12 cellular contexts compared by ENCODE assay signal in genomic region chr4:173537628-173538147, GRCh38. TPM values are rescaled to one million over a fixed set of nuclear protein-coding genes. Genes with fewer than 3 reads are reported as not detected.
DNase-seq lines count a peak whose midpoint lies in the region; ATAC-seq lines count a peak whose summit lies in the region.
"Had no signal": no experiment of that assay in that cellular context is flagged by ENCODE, and none has a peak within 500 bp of the region (broad histone marks: within the 10 kb centered on the region; RNA-seq: fewer than 3 reads in every experiment).

No MANE protein-coding gene starts in this region.

- H3K27ac Mint-ChIP-seq in activated naive CD8-positive, alpha-beta T cell treated with anti-CD3 and anti-CD28 coated beads, Interleukin-2, amount 50 U/mL, for 24 hours, result no peak overlapping the region
- H3K27ac Mint-ChIP-seq in stimulated activated effector memory CD8-positive, alpha-beta T cell treated with anti-CD3 and anti-CD28 coated beads, Interleukin-12 subunit alpha, Interleukin-12 subunit beta, amount 100 ng/mL, for 72 hours, result no peak overlapping the region
- no peak overlapping the region for H3K27ac Mint-ChIP-seq in activated CD4-positive, alpha-beta T cell treated with anti-CD3 and anti-CD28 coated beads, Interleukin-2, amount 10 ng/mL, durations not matched to agents 24 days and 14 days

- ATAC-seq in HG03432 (IDR thresholded peaks at IDR 0.05; ENCODE audit: unreplicated experiment), result peak; percentile 29
- no peak for ATAC-seq in activated naive CD8-positive, alpha-beta T cell treated with anti-CD3 and anti-CD28 coated beads, Interleukin-2, amount 50 U/mL, for 24 hours
- peak; percentile 8 for ATAC-seq in stimulated activated effector memory CD8-positive, alpha-beta T cell treated with anti-CD3 and anti-CD28 coated beads, Interleukin-12 subunit alpha, Interleukin-12 subunit beta, amount 100 ng/mL, for 72 hours

- peaks cover 4% of the 10 kb centered on the region for H3K9me3 Mint-ChIP-seq in activated naive CD8-positive, alpha-beta T cell treated with anti-CD3 and anti-CD28 coated beads, Interleukin-2, amount 50 U/mL, for 24 hours
- H3K9me3 Mint-ChIP-seq in stimulated activated effector memory CD8-positive, alpha-beta T cell treated with anti-CD3 and anti-CD28 coated beads, Interleukin-12 subunit alpha, Interleukin-12 subunit beta, amount 100 ng/mL, for 72 hours, result no peaks in the 10 kb centered on the region
- peaks cover 14% of the 10 kb centered on the region for H3K9me3 Mint-ChIP-seq in activated CD4-positive, alpha-beta T cell treated with anti-CD3 and anti-CD28 coated beads, Interleukin-2, amount 10 ng/mL, durations not matched to agents 24 days and 14 days
- H3K9me3 Mint-ChIP-seq: neural crest cell had no signal

- peaks cover 2% of the 10 kb centered on the region for H3K36me3 Mint-ChIP-seq in activated naive CD8-positive, alpha-beta T cell treated with anti-CD3 and anti-CD28 coated beads, Interleukin-2, amount 50 U/mL, for 24 hours (ENCODE audit: low read depth)
- no peaks in the 10 kb centered on the region for H3K36me3 Mint-ChIP-seq in stimulated activated effector memory CD8-positive, alpha-beta T cell treated with anti-CD3 and anti-CD28 coated beads, Interleukin-12 subunit alpha, Interleukin-12 subunit beta, amount 100 ng/mL, for 72 hours
- H3K36me3 Mint-ChIP-seq in activated CD4-positive, alpha-beta T cell treated with anti-CD3 and anti-CD28 coated beads, Interleukin-2, amount 10 ng/mL, durations not matched to agents 24 days and 14 days (ENCODE audit: low read depth), result peaks cover 2% of the 10 kb centered on the region

- peaks cover 82% of the 10 kb centered on the region for H3K27me3 Mint-ChIP-seq in activated naive CD8-positive, alpha-beta T cell treated with anti-CD3 and anti-CD28 coated beads, Interleukin-2, amount 50 U/mL, for 24 hours
- H3K27me3 Mint-ChIP-seq in activated CD4-positive, alpha-beta T cell treated with anti-CD3 and anti-CD28 coated beads, Interleukin-2, amount 10 ng/mL, durations not matched to agents 24 days and 14 days, result peaks cover 82% of the 10 kb centered on the region

- H3K4me1 Mint-ChIP-seq in activated naive CD8-positive, alpha-beta T cell treated with anti-CD3 and anti-CD28 coated beads, Interleukin-2, amount 50 U/mL, for 24 hours, result peaks cover 10% of the 10 kb centered on the region
- H3K4me1 Mint-ChIP-seq in stimulated activated effector memory CD8-positive, alpha-beta T cell treated with anti-CD3 and anti-CD28 coated beads, Interleukin-12 subunit alpha, Interleukin-12 subunit beta, amount 100 ng/mL, for 72 hours, result peaks cover 13% of the 10 kb centered on the region
- peaks cover 2% of the 10 kb centered on the region for H3K4me1 Mint-ChIP-seq in activated CD4-positive, alpha-beta T cell treated with anti-CD3 and anti-CD28 coated beads, Interleukin-2, amount 10 ng/mL, durations not matched to agents 24 days and 14 days

- intact Hi-C loops in activated CD4-positive, alpha-beta T cell treated with anti-CD3 and anti-CD28 coated beads, Interleukin-2, amount 10 ng/mL, durations not matched to agents 24 days and 14 days (cut with micrococcal nuclease), result loop anchor here (2.0 to 5.0 kb wide), 2 partner anchors 15 to 35 kb away; no protein-coding TSS in a partner anchor

- H3K4me3 Mint-ChIP-seq in activated naive CD8-positive, alpha-beta T cell treated with anti-CD3 and anti-CD28 coated beads, Interleukin-2, amount 50 U/mL, for 24 hours, result peak overlapping the region; percentile 29
- peak overlapping the region; percentile 67 for H3K4me3 Mint-ChIP-seq in stimulated activated effector memory CD8-positive, alpha-beta T cell treated with anti-CD3 and anti-CD28 coated beads, Interleukin-12 subunit alpha, Interleukin-12 subunit beta, amount 100 ng/mL, for 72 hours
- H3K4me3 Mint-ChIP-seq in activated CD4-positive, alpha-beta T cell treated with anti-CD3 and anti-CD28 coated beads, Interleukin-2, amount 10 ng/mL, durations not matched to agents 24 days and 14 days, result no peak overlapping the region
- H3K4me3 Mint-ChIP-seq: neural crest cell had no signal

- DNase-seq in activated naive CD8-positive, alpha-beta T cell treated with anti-CD3 and anti-CD28 coated beads, Interleukin-2, amount 50 U/mL, for 24 hours, result no peak
- DNase-seq in left kidney (ENCODE audit: low read depth, low spot score) (peak; percentile 54), medulla oblongata (ENCODE audit: extremely low spot score) (no peak), NCI-H82 (lab: John Stamatoyannopoulos, UW) (no peak), DMS 273 (lab: John Stamatoyannopoulos, UW; ENCODE audit: unreplicated experiment) (no peak)
- no peak for DNase-seq in stimulated activated effector memory CD8-positive, alpha-beta T cell treated with anti-CD3 and anti-CD28 coated beads, Interleukin-12 subunit alpha, Interleukin-12 subunit beta, amount 100 ng/mL, for 72 hours (ENCODE audit: low spot score in 2 of 2)
- no peak for DNase-seq in activated CD4-positive, alpha-beta T cell treated with anti-CD3 and anti-CD28 coated beads, Interleukin-2, amount 10 ng/mL, durations not matched to agents 24 days and 14 days
- DNase-seq: erythroblast, NCI-H2171 treated with DMSO at 0.1 percent for 48 hours had no signal

RNA-seq across cellular contexts. Expression of gene HAND2, which starts 7.7 kb away (rescaled TPM):
- not detected in 2 replicates for total RNA-seq in activated CD4-positive, alpha-beta T cell treated with anti-CD3 and anti-CD28 coated beads, Interleukin-2, amount 10 ng/mL, durations not matched to agents 24 days and 14 days
- total RNA-seq: neural crest cell; T-helper 1 cell treated with Interleukin-12 subunit alpha and Interleukin-12 subunit beta and Interleukin-4 antibody, amounts not matched to agents 30 ng/mL and 1 ng/mL, for 36 hours had no signal
